ENCODE assay signal across 1 cellular context in the genomic region with DNA sequence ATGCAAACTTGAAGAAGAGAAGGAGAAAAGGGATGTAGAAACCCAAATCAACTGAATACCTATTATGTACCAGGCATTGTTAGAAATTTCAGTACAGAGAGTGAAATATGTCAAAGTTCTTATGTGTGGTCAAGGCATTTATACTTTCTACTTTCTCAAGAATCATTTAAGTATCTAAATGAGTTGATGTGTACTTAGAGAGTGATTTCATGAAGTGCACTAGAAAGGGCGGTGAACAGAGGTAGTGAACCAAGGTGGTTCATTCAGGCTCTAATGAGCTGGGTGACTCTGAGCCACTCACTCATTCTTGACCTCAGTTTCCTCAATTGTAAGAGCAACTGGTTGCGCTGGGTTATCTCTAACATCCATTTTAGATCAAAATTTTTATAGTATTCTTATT.
TF ChIP-seq lines count a peak whose summit lies in the region.

No MANE protein-coding gene starts in this region.

TF ChIP-seq in SK-N-SH, 30 proteins besides CTCF, POLR2A, EP300 and RAD21 (continued from another document):
- TF ChIP-seq, protein P1, sequence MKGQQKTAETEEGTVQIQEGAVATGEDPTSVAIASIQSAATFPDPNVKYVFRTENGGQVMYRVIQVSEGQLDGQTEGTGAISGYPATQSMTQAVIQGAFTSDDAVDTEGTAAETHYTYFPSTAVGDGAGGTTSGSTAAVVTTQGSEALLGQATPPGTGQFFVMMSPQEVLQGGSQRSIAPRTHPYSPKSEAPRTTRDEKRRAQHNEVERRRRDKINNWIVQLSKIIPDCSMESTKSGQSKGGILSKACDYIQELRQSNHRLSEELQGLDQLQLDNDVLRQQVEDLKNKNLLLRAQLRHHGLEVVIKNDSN (IDR thresholded peaks at IDR 0.05; ENCODE audit: borderline replicate concordance, low read depth): no peak
- no peak for TF ChIP-seq RCOR1 (IDR thresholded peaks at IDR 0.05; ENCODE audit: low read length)
- TF ChIP-seq, protein P2, sequence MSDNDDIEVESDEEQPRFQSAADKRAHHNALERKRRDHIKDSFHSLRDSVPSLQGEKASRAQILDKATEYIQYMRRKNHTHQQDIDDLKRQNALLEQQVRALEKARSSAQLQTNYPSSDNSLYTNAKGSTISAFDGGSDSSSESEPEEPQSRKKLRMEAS (IDR thresholded peaks at IDR 0.05; ENCODE audit: low read depth): no peak
- no peak for TF ChIP-seq JUND (IDR thresholded peaks at IDR 0.05)
- TF ChIP-seq, protein P3, sequence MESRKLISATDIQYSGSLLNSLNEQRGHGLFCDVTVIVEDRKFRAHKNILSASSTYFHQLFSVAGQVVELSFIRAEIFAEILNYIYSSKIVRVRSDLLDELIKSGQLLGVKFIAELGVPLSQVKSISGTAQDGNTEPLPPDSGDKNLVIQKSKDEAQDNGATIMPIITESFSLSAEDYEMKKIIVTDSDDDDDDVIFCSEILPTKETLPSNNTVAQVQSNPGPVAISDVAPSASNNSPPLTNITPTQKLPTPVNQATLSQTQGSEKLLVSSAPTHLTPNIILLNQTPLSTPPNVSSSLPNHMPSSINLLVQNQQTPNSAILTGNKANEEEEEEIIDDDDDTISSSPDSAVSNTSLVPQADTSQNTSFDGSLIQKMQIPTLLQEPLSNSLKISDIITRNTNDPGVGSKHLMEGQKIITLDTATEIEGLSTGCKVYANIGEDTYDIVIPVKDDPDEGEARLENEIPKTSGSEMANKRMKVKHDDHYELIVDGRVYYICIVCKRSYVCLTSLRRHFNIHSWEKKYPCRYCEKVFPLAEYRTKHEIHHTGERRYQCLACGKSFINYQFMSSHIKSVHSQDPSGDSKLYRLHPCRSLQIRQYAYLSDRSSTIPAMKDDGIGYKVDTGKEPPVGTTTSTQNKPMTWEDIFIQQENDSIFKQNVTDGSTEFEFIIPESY (IDR thresholded peaks at IDR 0.05; ENCODE audit: borderline replicate concordance, low read depth): no peak
- TF ChIP-seq ELF1 (IDR thresholded peaks at IDR 0.05): no peak
- TF ChIP-seq YY1 (IDR thresholded peaks at IDR 0.05; ENCODE audit: low read depth): no peak
- TF ChIP-seq, protein P4, sequence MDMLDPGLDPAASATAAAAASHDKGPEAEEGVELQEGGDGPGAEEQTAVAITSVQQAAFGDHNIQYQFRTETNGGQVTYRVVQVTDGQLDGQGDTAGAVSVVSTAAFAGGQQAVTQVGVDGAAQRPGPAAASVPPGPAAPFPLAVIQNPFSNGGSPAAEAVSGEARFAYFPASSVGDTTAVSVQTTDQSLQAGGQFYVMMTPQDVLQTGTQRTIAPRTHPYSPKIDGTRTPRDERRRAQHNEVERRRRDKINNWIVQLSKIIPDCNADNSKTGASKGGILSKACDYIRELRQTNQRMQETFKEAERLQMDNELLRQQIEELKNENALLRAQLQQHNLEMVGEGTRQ (IDR thresholded peaks at IDR 0.05; ENCODE audit: borderline replicate concordance, low read depth, low read length): no peak
- no peak for TF ChIP-seq SIN3A (IDR thresholded peaks at IDR 0.05; ENCODE audit: borderline replicate concordance, low read depth, low read length)
- TF ChIP-seq NFIC (IDR thresholded peaks at IDR 0.05; ENCODE audit: borderline replicate concordance): no peak
- TF ChIP-seq MXI1 (IDR thresholded peaks at IDR 0.05; ENCODE audit: low read depth, low read length): no peak
